Comparison of ENCODE assay signal across 24 cellular contexts in the genomic region with DNA sequence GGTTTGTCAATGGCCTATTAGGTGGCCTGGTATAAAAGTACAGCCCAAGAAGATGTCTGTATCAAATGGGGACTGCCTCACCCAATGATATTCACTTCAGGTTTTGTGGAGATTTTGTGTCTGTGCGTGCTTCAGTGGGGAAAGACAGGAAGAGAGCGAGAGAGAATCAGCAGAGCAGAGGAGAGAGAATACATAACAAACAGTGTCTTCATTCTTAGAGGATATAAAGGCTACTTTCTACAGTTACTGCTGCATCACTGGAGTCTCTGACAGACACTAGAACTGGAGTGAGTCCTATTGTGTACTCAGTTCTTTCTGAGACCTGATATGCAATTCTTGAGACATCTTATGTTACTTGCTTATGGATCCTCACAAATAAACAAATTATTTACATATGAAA.
"Had no signal": no experiment of that assay in that cellular context is flagged by ENCODE, and none has a peak within 500 bp of the region (broad histone marks: within the 10 kb centered on the region; RNA-seq: fewer than 3 reads in every experiment).

No MANE protein-coding gene starts in this region.

- H3K36me3 Mint-ChIP-seq: activated naive CD8-positive, alpha-beta T cell; T-cell had no signal

- H3K27me3 Mint-ChIP-seq: activated naive CD8-positive, alpha-beta T cell; T-cell had no signal

- H3K4me3 Mint-ChIP-seq: activated CD8-positive, alpha-beta T cell treated with anti-CD3 and anti-CD28 coated beads, Interleukin-2, amount 10 ng/mL, durations not matched to agents 7 days and 5 days; activated naive CD8-positive, alpha-beta T cell; activated T-helper 1 cell treated with anti-CD3 and anti-CD28 coated beads, Interleukin-12 subunit alpha, Interleukin-12 subunit beta, Interleukin-2, Interleukin-4 antibody, amounts not matched to agents 30 ng/mL and 10 ng/mL and 1 ng/mL, durations not matched to agents 14 hours and 24 hours and 36 hours; T-cell had no signal

- H3K27ac Mint-ChIP-seq: activated CD8-positive, alpha-beta T cell treated with anti-CD3 and anti-CD28 coated beads, Interleukin-2, amount 10 ng/mL, durations not matched to agents 7 days and 5 days; activated naive CD8-positive, alpha-beta T cell; activated T-helper 1 cell treated with anti-CD3 and anti-CD28 coated beads, Interleukin-12 subunit alpha, Interleukin-12 subunit beta, Interleukin-2, Interleukin-4 antibody, amounts not matched to agents 30 ng/mL and 10 ng/mL and 1 ng/mL, durations not matched to agents 14 hours and 24 hours and 36 hours; T-cell had no signal

- H3K36me3 ChIP-seq: brain microvascular endothelial cell, cardiac muscle cell had no signal

- DNase-seq: activated CD4-positive, alpha-beta T cell treated with anti-CD3 and anti-CD28 coated beads for 4 hours; activated CD8-positive, alpha-beta memory T cell treated with anti-CD3 and anti-CD28 coated beads, Interleukin-2, amount 50 U/mL, for 48 hours; activated CD8-positive, alpha-beta T cell treated with anti-CD3 and anti-CD28 coated beads, Interleukin-2, amount 10 ng/mL, durations not matched to agents 7 days and 5 days; activated effector memory CD4-positive, alpha-beta T cell treated with anti-CD3 and anti-CD28 coated beads, Interleukin-2, amount 50 U/mL, for 16 hours; activated naive CD4-positive, alpha-beta T cell treated with Interleukin-2 at 50 U/mL for 16 hours; activated T-cell treated with anti-CD3 and anti-CD28 coated beads, Interleukin-2, amount 50 U/mL, for 1 hour; amygdala; brain microvascular endothelial cell; Kasumi-1; KBM-7; NCI-H1092; NCI-H1417; NCI-H1694 treated with DMSO at 0.1 percent for 48 hours; NCI-H2029 treated with DMSO at 0.1 percent for 48 hours; NCI-H510A treated with DMSO at 0.1 percent for 48 hours; NCI-H69; PC-3; SIG-M5; T-cell had no signal

- H3K4me3 ChIP-seq: cardiac muscle cell, SK-N-MC had no signal

- H3K27ac ChIP-seq: brain microvascular endothelial cell, cardiac muscle cell, SK-N-MC, VCaP had no signal

- ATAC-seq: activated CD8-positive, alpha-beta T cell treated with anti-CD3 and anti-CD28 coated beads, Interleukin-2, amount 10 ng/mL, durations not matched to agents 7 days and 5 days; T-cell had no signal

- H3K27me3 ChIP-seq: brain microvascular endothelial cell, cardiac muscle cell had no signal
